26 cellular contexts compared by ENCODE assay signal in the genomic region with DNA sequence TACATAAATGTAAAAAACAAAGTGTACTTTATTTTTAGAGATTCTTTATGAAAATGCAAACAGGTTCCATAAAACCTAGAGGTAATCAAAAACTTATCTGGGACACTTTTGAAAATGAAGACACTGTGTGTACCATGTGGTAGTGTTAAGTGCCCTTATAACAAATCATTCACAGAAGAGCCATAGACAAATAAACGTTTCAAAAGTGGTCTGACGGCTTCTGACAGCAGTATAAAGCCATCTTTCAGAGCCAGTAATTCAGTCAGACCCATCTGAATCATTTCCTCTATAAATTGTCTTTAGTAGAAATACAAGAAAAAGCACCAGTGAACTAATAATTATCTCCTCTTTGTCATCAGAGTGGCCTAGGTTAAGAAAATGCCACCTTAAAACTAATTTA.
DNase-seq lines count a peak whose midpoint lies in the region; ATAC-seq, FAIRE-seq and TF ChIP-seq lines count a peak whose summit lies in the region.
"Had no signal": no experiment of that assay in that cellular context is flagged by ENCODE, and none has a peak within 500 bp of the region (broad histone marks: within the 10 kb centered on the region; RNA-seq: fewer than 3 reads in every experiment).

No MANE protein-coding gene starts in this region.

- H3K27ac ChIP-seq in smooth muscle cell (ENCODE audit: low read depth) (no peak overlapping the region), gastroesophageal sphincter (no peak overlapping the region)
- H3K27ac ChIP-seq: adrenal gland, brain microvascular endothelial cell, colonic mucosa, parathyroid adenoma, right lobe of liver, transverse colon had no signal

- H3K27me3 ChIP-seq in smooth muscle cell (ENCODE audit: low read depth) (no peaks in the 10 kb centered on the region), gastroesophageal sphincter (no peaks in the 10 kb centered on the region)
- H3K27me3 ChIP-seq: adrenal gland, brain microvascular endothelial cell, colonic mucosa, right lobe of liver, transverse colon had no signal

- H3K79me2 ChIP-seq in smooth muscle cell (ENCODE audit: low read depth), result no peaks in the 10 kb centered on the region
- H3K79me2 ChIP-seq: parathyroid adenoma had no signal

- H3F3A ChIP-seq in smooth muscle cell (ENCODE audit: low read depth), result no peaks in the 10 kb centered on the region

- H3K4me3 ChIP-seq in smooth muscle cell (no peak overlapping the region), gastroesophageal sphincter (no peak overlapping the region)
- H3K4me3 ChIP-seq: adrenal gland, colonic mucosa, right lobe of liver, transverse colon had no signal

- H4K20me1 ChIP-seq in smooth muscle cell (ENCODE audit: low read depth), result no peaks in the 10 kb centered on the region

- no peak for TF ChIP-seq EP300 in gastroesophageal sphincter (IDR thresholded peaks at IDR 0.05)

- no peak for ATAC-seq in GM21786 (IDR thresholded peaks at IDR 0.05; ENCODE audit: unreplicated experiment)
- ATAC-seq in gastroesophageal sphincter, result no peak
- ATAC-seq: activated CD4-positive, CD25-positive, alpha-beta regulatory T cell treated with anti-CD3 and anti-CD28 coated beads, Interleukin-2, amount 50 U/mL, for 24 hours; left lobe of liver; right lobe of liver had no signal

- H3K4me1 ChIP-seq in smooth muscle cell (ENCODE audit: low read depth), result no peaks in the 10 kb centered on the region
- no peaks in the 10 kb centered on the region for H3K4me1 ChIP-seq in gastroesophageal sphincter
- H3K4me1 ChIP-seq: adrenal gland, colonic mucosa, parathyroid adenoma, right lobe of liver, transverse colon had no signal

- TF ChIP-seq POLR2A in gastroesophageal sphincter (IDR thresholded peaks at IDR 0.05), result no peak

- FAIRE-seq in GM19239 (lab: Jason Lieb, UNC), result peak; percentile 42
- FAIRE-seq: GM12891 had no signal

- no peak overlapping the region for H3K9ac ChIP-seq in smooth muscle cell (ENCODE audit: low read depth)
- H3K9ac ChIP-seq: parathyroid adenoma had no signal

- H3K36me3 ChIP-seq in smooth muscle cell (ENCODE audit: low read depth), result no peaks in the 10 kb centered on the region
- peaks cover 0 to 3% of the 10 kb centered on the region in 2 donors for H3K36me3 ChIP-seq in gastroesophageal sphincter
- H3K36me3 ChIP-seq: adrenal gland, brain microvascular endothelial cell, colonic mucosa, right lobe of liver, transverse colon had no signal

- TF ChIP-seq CTCF in smooth muscle cell (IDR thresholded peaks at IDR 0.05; ENCODE audit: borderline replicate concordance, insufficient read depth, poor library complexity, severe bottlenecking) (no peak), gastroesophageal sphincter (IDR thresholded peaks at IDR 0.05) (no peak)

- DNase-seq in GM19239 (ENCODE audit: insufficient read length, low spot score), result no peak
- DNase-seq in NCI-H1417 treated with DMSO at 0.1 percent for 48 hours (lab: John Stamatoyannopoulos, UW), result peak; percentile 15
- peak; percentile 31 for DNase-seq in NCI-H774 (lab: John Stamatoyannopoulos, UW)
- DNase-seq in kidney tubule cell (ENCODE audit: low spot score), result peak; percentile 4
- no peak for DNase-seq in smooth muscle cell (lab: John Stamatoyannopoulos, UW; ENCODE audit: unreplicated experiment)
- DNase-seq: activated CD4-positive, alpha-beta memory T cell treated with anti-CD3 and anti-CD28 coated beads, Interleukin-2, amount 10 ng/mL, durations not matched to agents 7 days and 5 days; activated naive CD4-positive, alpha-beta T cell; adrenal gland; brain microvascular endothelial cell; CD4-positive, alpha-beta memory T cell; colonic mucosa; glutamatergic neuron; GOT3; Kasumi-1; midbrain; NCI-H1048; NCI-H446; nephron progenitor cell; right lobe of liver; transverse colon had no signal

- H3K9me3 ChIP-seq in smooth muscle cell (replicated peaks; ENCODE audit: low read depth) (no peaks in the 10 kb centered on the region), gastroesophageal sphincter (no peaks in the 10 kb centered on the region)
- H3K9me3 ChIP-seq: adrenal gland, colonic mucosa, right lobe of liver, transverse colon had no signal

- no peak overlapping the region for H3K4me2 ChIP-seq in smooth muscle cell

- no peak overlapping the region for H2AFZ ChIP-seq in smooth muscle cell (ENCODE audit: low read depth)
- H2AFZ ChIP-seq: parathyroid adenoma had no signal

- WGBS in smooth muscle cell (ENCODE audit: low lambda C conversion rate), result 54% methylated on average over 2 of the region's 2 CpGs
- WGBS in gastroesophageal sphincter (ENCODE audit: low coverage in 1 of 2), 2 donors, result 53 to 68% methylated on average over 2 of the region's 2 CpGs

Comparison
In these comparisons a context has a peak if more than half of its experiments do, and no peak if none do; other contexts are left out.
1. DNase-seq: peak in NCI-H1417 treated with DMSO at 0.1 percent for 48 hours (single experiment), NCI-H774 (single experiment) and kidney tubule cell (single experiment); none in GM19239 (single experiment) and smooth muscle cell (single experiment).